Comparison of ENCODE assay signal across 8 cellular contexts in the genomic region with DNA sequence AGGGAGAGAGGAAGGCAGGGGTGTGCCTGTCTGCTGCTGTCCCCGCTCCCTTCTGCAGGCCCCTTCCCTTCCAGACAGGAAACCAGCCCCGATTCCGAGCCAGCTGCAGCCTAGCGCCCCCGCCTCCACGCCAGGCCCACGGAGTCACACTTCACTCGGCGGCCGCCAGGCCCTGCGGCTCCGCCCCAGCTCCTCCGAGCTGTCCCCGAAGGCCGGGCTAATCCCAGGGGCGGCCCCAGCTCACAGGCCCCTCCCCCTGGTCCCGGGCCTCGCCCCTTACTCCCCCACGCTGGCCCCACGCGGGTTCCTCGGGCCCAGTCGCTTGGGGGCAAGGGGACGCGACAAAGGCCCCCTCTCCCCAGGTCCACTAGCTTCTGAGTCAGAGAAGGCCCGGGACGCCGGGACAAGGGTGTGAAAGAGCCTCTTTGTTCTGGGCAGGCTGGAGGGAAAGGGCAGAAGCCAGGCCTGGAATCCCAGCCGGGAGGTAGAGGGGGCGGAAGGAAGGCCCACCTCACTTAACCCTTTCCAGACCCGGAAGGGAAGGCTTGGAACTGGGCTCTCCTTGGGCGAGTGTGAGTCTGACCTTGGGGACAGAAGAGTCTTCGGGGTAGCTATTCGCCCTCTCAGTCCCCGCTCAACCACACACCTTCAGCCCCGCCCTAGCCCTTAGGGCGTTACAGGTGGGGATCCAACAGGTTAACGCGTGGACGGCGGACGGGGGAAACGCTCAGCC. TPM values are rescaled to one million over a fixed set of nuclear protein-coding genes. Genes with fewer than 3 reads are reported as not detected.
DNase-seq lines count a peak whose midpoint lies in the region; ATAC-seq, FAIRE-seq and TF ChIP-seq lines count a peak whose summit lies in the region.

No MANE protein-coding gene starts in this region.

- H3K9me3 Mint-ChIP-seq in T-cell: no peaks in the 10 kb centered on the region

- POLR2A ChIA-PET in T-cell (lab: Charles Lee): interaction anchor here (0.9 to 1.0 kb wide), 2 partner anchors 17 to 18 kb away, joined by 3 read pairs; a partner anchor contains a TSS

- H3K4me1 ChIP-seq in ACC112 (ENCODE audit: control insufficient read depth, insufficient read depth, low read length, unreplicated experiment) (peaks cover 44% of the 10 kb centered on the region), keratinocyte (ENCODE audit: control insufficient read depth, extremely low read depth, insufficient read depth, low read length) (peaks cover 35% of the 10 kb centered on the region), smooth muscle cell (ENCODE audit: low read depth) (peaks cover 30% of the 10 kb centered on the region)

- dilution Hi-C loops in keratinocyte (cut with MboI; ENCODE audit: extremely low pct_ligation_motif_present, low sequenced_read_pairs): no loop called here

- peaks cover 15% of the 10 kb centered on the region for H3F3A ChIP-seq in smooth muscle cell (ENCODE audit: low read depth)

- H3K4me2 ChIP-seq in keratinocyte (ENCODE audit: control insufficient read depth, extremely low read depth, insufficient read depth, low read depth, low read length): peak overlapping the region; percentile 84
- peak overlapping the region; percentile 96 for H3K4me2 ChIP-seq in smooth muscle cell

- peak; percentile 44; the same call in 1 of the 2 replicates for TF ChIP-seq POLR2A in GM12891 (IDR thresholded peaks at IDR 0.05; ENCODE audit: low read depth, low read length)
- peak; percentile 34 for TF ChIP-seq POLR2A in NB4 (IDR thresholded peaks at IDR 0.05; ENCODE audit: extremely low read depth, insufficient read length)

- peak; percentile 84 for FAIRE-seq in GM12891 (lab: Jason Lieb, UNC)
- no peak for FAIRE-seq in keratinocyte (lab: Jason Lieb, UNC)

- CTCF ChIA-PET in T-cell (lab: Charles Lee): no interaction called here

- H3K4me1 Mint-ChIP-seq in T-cell: peaks cover 13 to 15% (median 14%) of the 10 kb centered on the region in 3 donors

- 1% methylated on average over 42 of the region's 43 CpGs for WGBS in smooth muscle cell (ENCODE audit: low lambda C conversion rate)

- no peak for TF ChIP-seq CTCF in NB4 (IDR thresholded peaks at IDR 0.05; ENCODE audit: low read depth, low read length)
- peak in 2 of 3 experiments; percentile 13 to 28 for TF ChIP-seq CTCF in keratinocyte (optimal IDR thresholded peaks at IDR 0.05 in 1 of 3, IDR thresholded peaks at IDR 0.05 in 1 of 3, conservative IDR thresholded peaks at IDR 0.05 in 1 of 3; ENCODE audit: extremely low read depth in 1 of 3, insufficient read depth in 2 of 3, low read length in 3 of 3)
- no peak for TF ChIP-seq CTCF in smooth muscle cell (IDR thresholded peaks at IDR 0.05; ENCODE audit: borderline replicate concordance, insufficient read depth, poor library complexity, severe bottlenecking)

- H4K20me1 ChIP-seq in keratinocyte (ENCODE audit: control insufficient read depth, extremely low read depth, insufficient read depth, low read length) (peaks cover 17% of the 10 kb centered on the region), smooth muscle cell (ENCODE audit: low read depth) (peaks cover 42% of the 10 kb centered on the region)

- no peak overlapping the region for H3K27ac Mint-ChIP-seq in T-cell

- H3K36me3 ChIP-seq in ACC112 (ENCODE audit: insufficient read depth, low read length) (no peaks in the 10 kb centered on the region), keratinocyte (ENCODE audit: control insufficient read depth in 2 of 2, extremely low read depth in 1 of 2, insufficient read depth in 2 of 2, low read length in 2 of 2) (peaks cover 13 to 36% of the 10 kb centered on the region in 2 experiments), smooth muscle cell (ENCODE audit: low read depth) (no peaks in the 10 kb centered on the region)

- H3K4me3 ChIP-seq in ACC112 (ENCODE audit: low read depth, low read length) (peak overlapping the region; percentile 86), NB4 (ENCODE audit: low read depth, low read length) (peak overlapping the region; percentile 51), keratinocyte (ENCODE audit: control insufficient read depth in 2 of 3, extremely low read depth in 1 of 3, insufficient read depth in 2 of 3, low read depth in 1 of 3, low read length in 3 of 3) (peak overlapping the region; percentile 74 to 98 (median 78)), smooth muscle cell (peak overlapping the region; percentile 61)

- DNase-seq in GM12891 (ENCODE audit: insufficient read length, low spot score) (peak; percentile 98), NB4 (ENCODE audit: low read depth) (peak; percentile 92), T-cell (peak in 12 of 34 experiments; percentile 10 to 47 (median 32)), cerebellar cortex (ENCODE audit: low spot score) (peak; percentile 81), keratinocyte (ENCODE audit: low read depth, low spot score) (no peak), smooth muscle cell (lab: John Stamatoyannopoulos, UW; ENCODE audit: unreplicated experiment) (peak; percentile 79)

- H3K36me3 Mint-ChIP-seq in T-cell: no peaks in the 10 kb centered on the region

- peaks cover 17% of the 10 kb centered on the region for H3K27me3 ChIP-seq in ACC112 (ENCODE audit: insufficient read depth, low read length)
- H3K27me3 ChIP-seq in keratinocyte (ENCODE audit: control insufficient read depth, extremely low read depth, insufficient read depth, low read length): no peaks in the 10 kb centered on the region
- no peaks in the 10 kb centered on the region for H3K27me3 ChIP-seq in smooth muscle cell (ENCODE audit: low read depth)

- peaks cover 21 to 41% of the 10 kb centered on the region in 2 donors for H3K27me3 Mint-ChIP-seq in T-cell

- H3K4me3 Mint-ChIP-seq in T-cell: peak overlapping the region; percentile 34 to 59 (median 51)

- H3K9me1 ChIP-seq in keratinocyte (ENCODE audit: control insufficient read depth, extremely low read depth, insufficient read depth, low read length): peaks cover 4% of the 10 kb centered on the region

- peaks cover 20% of the 10 kb centered on the region for H3K79me2 ChIP-seq in ACC112 (ENCODE audit: control insufficient read depth, insufficient read depth, low read length, unreplicated experiment)
- peaks cover 63% of the 10 kb centered on the region for H3K79me2 ChIP-seq in keratinocyte (ENCODE audit: control insufficient read depth, insufficient read depth, low read length)
- H3K79me2 ChIP-seq in smooth muscle cell (ENCODE audit: low read depth): peaks cover 50% of the 10 kb centered on the region

- H3K9me3 ChIP-seq in keratinocyte (ENCODE audit: control insufficient read depth, low read depth, low read length) (no peaks in the 10 kb centered on the region), smooth muscle cell (replicated peaks; ENCODE audit: low read depth) (no peaks in the 10 kb centered on the region)

- H3K27ac ChIP-seq in ACC112 (ENCODE audit: low read depth, low read length) (no peak overlapping the region), keratinocyte (ENCODE audit: control insufficient read depth, insufficient read depth, low read length) (peak overlapping the region; percentile 93), smooth muscle cell (ENCODE audit: low read depth) (peak overlapping the region; percentile 93)

- ATAC-seq in HG02588 (IDR thresholded peaks at IDR 0.05; ENCODE audit: unreplicated experiment) (peak; percentile 92), T-cell (replicated peaks in 1 of 4) (peak; percentile 65 to 80 (median 69))

- H2AFZ ChIP-seq in ACC112 (ENCODE audit: low read length, unreplicated experiment) (peak overlapping the region; percentile 87), keratinocyte (ENCODE audit: control insufficient read depth, low read length) (peak overlapping the region; percentile 37), smooth muscle cell (ENCODE audit: low read depth) (peak overlapping the region; percentile 93)

- H3K9ac ChIP-seq in keratinocyte (ENCODE audit: control insufficient read depth, extremely low read depth, insufficient read depth, low read length): peak overlapping the region; percentile 98
- H3K9ac ChIP-seq in smooth muscle cell (ENCODE audit: low read depth): peak overlapping the region; percentile 82

RNA-seq across cellular contexts. Expression of a gene that starts 1.2 kb away (rescaled TPM):
- polyA plus RNA-seq in GM12891 (2012; ENCODE audit: low read depth, missing spikeins): 7.9 TPM
- total RNA-seq in T-cell (1 to 10 TPM in 1 of 5 donors, under 1 TPM in 3, not detected in 1; 0.93 to 1.7 (median 0.96) TPM), smooth muscle cell (31.4 and 32.5 TPM in 2 replicates)
- polyA plus RNA-seq in keratinocyte (110 to 180 TPM (median 145 TPM) in 3 replicates), smooth muscle cell (60.5 and 69.7 TPM in 2 replicates)
- 32.0 TPM for polyA plus RNA-seq in keratinocyte (2011; ENCODE audit: low read depth)
- 64.6 and 107 TPM in 2 replicates for polyA plus RNA-seq in keratinocyte (2011; cell fraction: cytosol; rRNA removed)
- 394 and 410 TPM in 2 replicates for polyA plus RNA-seq in keratinocyte (2011; cell fraction: nucleus; rRNA removed)
- polyA plus RNA-seq in keratinocyte (2012; ENCODE audit: low replicate concordance): 69.0 and 143 TPM in 2 replicates
- polyA minus RNA-seq in keratinocyte: 112 to 129 TPM (median 120 TPM) in 3 replicates
- 123 TPM for polyA minus RNA-seq in keratinocyte (2011; cell fraction: cytosol; rRNA and poly(A)+ RNA removed)
- 125 and 139 TPM in 2 replicates for polyA minus RNA-seq in keratinocyte (2011; cell fraction: nucleus; rRNA and poly(A)+ RNA removed)

RNA-seq across cellular contexts. Expression of a gene that starts 14.3 kb away (rescaled TPM):
- 23.3 TPM for polyA plus RNA-seq in GM12891 (2012; ENCODE audit: low read depth, missing spikeins)
- total RNA-seq in T-cell (10 to 100 TPM; 44.5 to 70.8 (median 68.4) TPM), smooth muscle cell (4.7 and 8.0 TPM in 2 replicates)
- polyA plus RNA-seq in keratinocyte (16.8 to 23.9 TPM (median 18.8 TPM) in 3 replicates), smooth muscle cell (10.4 and 23.0 TPM in 2 replicates)
- 7.9 TPM for polyA plus RNA-seq in keratinocyte (2011; ENCODE audit: low read depth)
- 9.1 and 18.1 TPM in 2 replicates for polyA plus RNA-seq in keratinocyte (2011; cell fraction: cytosol; rRNA removed)
- polyA plus RNA-seq in keratinocyte (2011; cell fraction: nucleus; rRNA removed): 81.0 and 87.6 TPM in 2 replicates
- polyA plus RNA-seq in keratinocyte (2012; ENCODE audit: low replicate concordance): 20.0 and 37.1 TPM in 2 replicates
- 1.9 to 16.8 TPM (median 11.8 TPM) in 3 replicates for polyA minus RNA-seq in keratinocyte
- 12.5 TPM for polyA minus RNA-seq in keratinocyte (2011; cell fraction: cytosol; rRNA and poly(A)+ RNA removed)
- 10.2 and 11.9 TPM in 2 replicates for polyA minus RNA-seq in keratinocyte (2011; cell fraction: nucleus; rRNA and poly(A)+ RNA removed)

RNA-seq across cellular contexts. Expression of a gene that starts 17.7 kb away (rescaled TPM):
- 66.8 TPM for polyA plus RNA-seq in GM12891 (2012; ENCODE audit: low read depth, missing spikeins)
- total RNA-seq in T-cell (100 to 1,000 TPM in 2 of 5 donors, 10 to 100 TPM in 3; 80.2 to 104 (median 98.2) TPM), smooth muscle cell (63.9 and 90.8 TPM in 2 replicates)
- polyA plus RNA-seq in keratinocyte (72.3 to 143 TPM (median 75.5 TPM) in 3 replicates), smooth muscle cell (117 and 123 TPM in 2 replicates)
- polyA plus RNA-seq in keratinocyte (2011; ENCODE audit: low read depth): 3.3 TPM
- polyA plus RNA-seq in keratinocyte (2011; cell fraction: cytosol; rRNA removed): 48.8 and 75.9 TPM in 2 replicates
- 327 and 329 TPM in 2 replicates for polyA plus RNA-seq in keratinocyte (2011; cell fraction: nucleus; rRNA removed)
- polyA plus RNA-seq in keratinocyte (2012; ENCODE audit: low replicate concordance): 50.3 and 68.2 TPM in 2 replicates
- polyA minus RNA-seq in keratinocyte: 50.5 to 128 TPM (median 64.9 TPM) in 3 replicates
- polyA minus RNA-seq in keratinocyte (2011; cell fraction: cytosol; rRNA and poly(A)+ RNA removed): 27.8 TPM
- polyA minus RNA-seq in keratinocyte (2011; cell fraction: nucleus; rRNA and poly(A)+ RNA removed): 24.3 and 25.1 TPM in 2 replicates

RNA-seq across cellular contexts. Expression of a gene that starts 19.0 kb away (rescaled TPM):
- 85.4 TPM for polyA plus RNA-seq in GM12891 (2012; ENCODE audit: low read depth, missing spikeins)
- total RNA-seq in T-cell: 10 to 100 TPM; 31.4 to 46.8 (median 45.4) TPM
- polyA plus RNA-seq in keratinocyte: 35.2 to 54.6 TPM (median 35.2 TPM) in 3 replicates
- 11.0 TPM for polyA plus RNA-seq in keratinocyte (2011; ENCODE audit: low read depth)
- polyA plus RNA-seq in keratinocyte (2011; cell fraction: cytosol; rRNA removed): 23.6 and 40.3 TPM in 2 replicates
- 28.2 and 31.5 TPM in 2 replicates for polyA plus RNA-seq in keratinocyte (2011; cell fraction: nucleus; rRNA removed)
- polyA plus RNA-seq in keratinocyte (2012; ENCODE audit: low replicate concordance): 26.2 and 58.3 TPM in 2 replicates
- 61.6 to 77.0 TPM (median 66.9 TPM) in 3 replicates for polyA minus RNA-seq in keratinocyte
- 52.6 TPM for polyA minus RNA-seq in keratinocyte (2011; cell fraction: cytosol; rRNA and poly(A)+ RNA removed)
- polyA minus RNA-seq in keratinocyte (2011; cell fraction: nucleus; rRNA and poly(A)+ RNA removed): 15.2 and 17.7 TPM in 2 replicates
- 35.0 and 52.3 TPM in 2 replicates for total RNA-seq in smooth muscle cell
- 59.2 and 84.5 TPM in 2 replicates for polyA plus RNA-seq in smooth muscle cell

RNA-seq across cellular contexts. Expression of a gene that starts 19.1 kb away (rescaled TPM):
- 6.7 TPM for polyA plus RNA-seq in GM12891 (2012; ENCODE audit: low read depth, missing spikeins)
- total RNA-seq in T-cell (1 to 10 TPM; 5.0 to 9.5 (median 7.5) TPM), smooth muscle cell (0.54 and 1.3 TPM in 2 replicates)
- polyA plus RNA-seq in keratinocyte (0.58 to 1.5 TPM (median 0.89 TPM) in 3 replicates), smooth muscle cell (2.4 and 3.5 TPM in 2 replicates)
- polyA plus RNA-seq in keratinocyte (2011; ENCODE audit: low read depth): 0.59 TPM
- 1.0 and 1.4 TPM in 2 replicates for polyA plus RNA-seq in keratinocyte (2011; cell fraction: cytosol; rRNA removed)
- 2.4 and 4.2 TPM in 2 replicates for polyA plus RNA-seq in keratinocyte (2011; cell fraction: nucleus; rRNA removed)
- polyA plus RNA-seq in keratinocyte (2012; ENCODE audit: low replicate concordance): 1.7 and 2.6 TPM in 2 replicates
- polyA minus RNA-seq in keratinocyte: 0.96 to 5.1 TPM (median 1.4 TPM) in 3 replicates
- polyA minus RNA-seq in keratinocyte (2011; cell fraction: cytosol; rRNA and poly(A)+ RNA removed): 4.4 TPM
- polyA minus RNA-seq in keratinocyte (2011; cell fraction: nucleus; rRNA and poly(A)+ RNA removed): 1.3 and 2.4 TPM in 2 replicates

Comparison
In these comparisons a context has a peak if more than half of its experiments do, and no peak if none do; other contexts are left out.
1. H2AFZ ChIP-seq: peak in every context shown above with its lines; median percentile 93 in smooth muscle cell; 87 in ACC112; 37 in keratinocyte.
2. CTCF ChIP-seq: peak in keratinocyte (2 of 3); none in NB4 (single experiment) and smooth muscle cell (single experiment).
3. RNA of a gene that starts 1.2 kb away (total RNA-seq): 31.4 to 32.5 TPM in smooth muscle cell; 0.93 to 1.7 TPM in T-cell; every median in the first group is over 10 times any median in the second.
4. Peak in every context shown above with its lines, with median percentiles within 50 percentile points of each other: H3K4me3 ChIP-seq.